6 cellular contexts compared by ENCODE assay signal in the genomic region with DNA sequence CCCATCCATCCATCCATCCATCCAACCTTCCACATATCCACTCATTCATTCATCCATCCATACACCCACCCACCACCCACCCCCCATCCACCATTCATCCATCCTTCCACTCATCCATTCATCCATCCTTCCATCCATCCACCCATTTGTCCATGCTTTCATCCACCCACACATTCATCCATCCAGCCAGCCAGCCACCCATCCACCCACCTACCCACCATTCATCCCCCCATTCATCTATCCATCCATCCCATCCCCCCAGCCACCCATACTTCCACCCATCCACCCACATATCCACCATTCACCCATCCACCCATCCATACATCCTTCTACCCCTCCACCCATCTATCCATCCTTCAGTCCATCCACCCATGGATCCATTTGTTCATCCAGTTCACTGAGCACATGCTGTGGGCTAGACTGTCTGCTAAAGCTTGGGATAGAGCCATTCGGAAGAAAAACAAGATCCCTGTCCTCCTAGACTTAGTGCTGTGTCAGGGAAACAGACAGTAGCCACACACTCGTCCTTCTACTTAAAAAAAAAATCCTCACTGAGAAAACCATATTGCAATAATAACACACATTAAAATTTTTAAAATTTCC.
"Had no signal": no experiment of that assay in that cellular context is flagged by ENCODE, and none has a peak within 500 bp of the region (broad histone marks: within the 10 kb centered on the region; RNA-seq: fewer than 3 reads in every experiment).

No MANE protein-coding gene starts in this region.

- ATAC-seq: HepG2, K562 had no signal

- H3K27ac ChIP-seq: HL-60 had no signal

- H3K4me3 Mint-ChIP-seq: IgD-negative memory B cell had no signal

- H3K4me3 ChIP-seq: K562 had no signal

- DNase-seq: IMR-90, KBM-7 had no signal

- H3K4me1 Mint-ChIP-seq: IgD-negative memory B cell had no signal

- H3K27ac Mint-ChIP-seq: IgD-negative memory B cell had no signal

- H3K36me3 Mint-ChIP-seq: IgD-negative memory B cell had no signal
